ENCODE assay signal across 24 cellular contexts in the genomic region with DNA sequence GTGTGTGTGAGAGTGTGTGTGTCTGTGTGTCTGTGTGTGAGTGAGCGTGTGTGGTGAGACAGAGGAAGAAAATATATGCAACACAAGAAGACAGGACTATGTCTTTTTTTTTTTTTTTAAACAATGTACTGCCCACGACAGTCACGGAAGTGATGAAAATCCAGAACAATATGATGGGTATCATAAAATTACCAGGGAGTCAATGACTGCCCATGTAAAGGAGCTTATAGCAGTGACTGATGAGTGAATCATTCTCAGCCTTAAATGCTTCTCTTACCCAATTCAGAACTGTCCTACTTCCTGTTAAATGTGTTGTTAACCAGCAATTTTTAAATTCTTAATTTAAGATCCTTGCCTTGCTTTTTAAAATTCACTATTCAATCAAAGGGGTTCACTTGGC. TPM values are rescaled to one million over a fixed set of nuclear protein-coding genes. Genes with fewer than 3 reads are reported as not detected.
DNase-seq lines count a peak whose midpoint lies in the region; ATAC-seq, FAIRE-seq and TF ChIP-seq lines count a peak whose summit lies in the region.
"Had no signal": no experiment of that assay in that cellular context is flagged by ENCODE, and none has a peak within 500 bp of the region (broad histone marks: within the 10 kb centered on the region; RNA-seq: fewer than 3 reads in every experiment).

No MANE protein-coding gene starts in this region.

- H3K27ac Mint-ChIP-seq in WTC11, result no peak overlapping the region
- H3K27ac Mint-ChIP-seq: activated naive CD8-positive, alpha-beta T cell treated with anti-CD3 and anti-CD28 coated beads for 36 hours; activated T-cell treated with anti-CD3 and anti-CD28 coated beads, Interleukin-2, amount 50 U/mL, for 72 hours; CD4-positive, alpha-beta memory T cell; IgD-negative memory B cell; nephron progenitor cell had no signal

- TF ChIP-seq POLR2A in H54 (IDR thresholded peaks at IDR 0.05; ENCODE audit: low read depth, low read length), result no peak

- ATAC-seq in HG02588 (IDR thresholded peaks at IDR 0.05; ENCODE audit: unreplicated experiment), result no peak
- no peak for ATAC-seq in WTC11
- ATAC-seq: activated T-cell treated with anti-CD3 and anti-CD28 coated beads, Interleukin-2, amount 50 U/mL, for 72 hours had no signal

- H3K4me3 Mint-ChIP-seq in WTC11, result no peak overlapping the region
- H3K4me3 Mint-ChIP-seq: activated naive CD8-positive, alpha-beta T cell treated with anti-CD3 and anti-CD28 coated beads for 36 hours; activated T-cell treated with anti-CD3 and anti-CD28 coated beads, Interleukin-2, amount 50 U/mL, for 72 hours; brain; CD4-positive, alpha-beta memory T cell; IgD-negative memory B cell; nephron progenitor cell had no signal

- POLR2A ChIA-PET in WTC11 (lab: Charles Lee), result no interaction called here

- peaks cover 12% of the 10 kb centered on the region for H3K4me1 Mint-ChIP-seq in WTC11
- H3K4me1 Mint-ChIP-seq: activated naive CD8-positive, alpha-beta T cell treated with anti-CD3 and anti-CD28 coated beads for 36 hours; brain; CD4-positive, alpha-beta memory T cell; nephron progenitor cell had no signal

- no peaks in the 10 kb centered on the region for H3K27me3 Mint-ChIP-seq in WTC11 (ENCODE audit: low read depth)
- H3K27me3 Mint-ChIP-seq: activated naive CD8-positive, alpha-beta T cell treated with anti-CD3 and anti-CD28 coated beads for 36 hours; brain; CD4-positive, alpha-beta memory T cell; IgD-negative memory B cell had no signal

- H3K9me3 Mint-ChIP-seq in WTC11, result no peaks in the 10 kb centered on the region
- H3K9me3 Mint-ChIP-seq: activated naive CD8-positive, alpha-beta T cell treated with anti-CD3 and anti-CD28 coated beads for 36 hours; brain; IgD-negative memory B cell; nephron progenitor cell had no signal

- CTCF ChIA-PET in WTC11 (lab: Charles Lee), result no interaction called here

- FAIRE-seq in H54 (lab: Jason Lieb, UNC), result no peak
- no peak for FAIRE-seq in urothelium cell line (lab: Jason Lieb, UNC)
- FAIRE-seq: kidney had no signal

- TF ChIP-seq CTCF in fibroblast of pulmonary artery (IDR thresholded peaks at IDR 0.05; ENCODE audit: low read length, missing control alignments), result no peak
- TF ChIP-seq CTCF in WTC11 (IDR thresholded peaks at IDR 0.05), result no peak

- H3K36me3 Mint-ChIP-seq in WTC11, result no peaks in the 10 kb centered on the region
- H3K36me3 Mint-ChIP-seq: activated naive CD8-positive, alpha-beta T cell treated with anti-CD3 and anti-CD28 coated beads for 36 hours; brain; CD4-positive, alpha-beta memory T cell; IgD-negative memory B cell had no signal

- no peak overlapping the region for H3K4me3 ChIP-seq in fibroblast of pulmonary artery (replicated peaks; ENCODE audit: low read depth, low read length)
- H3K4me3 ChIP-seq: esophagus squamous epithelium, hepatocyte, uterus had no signal

- DNase-seq in A172 (ENCODE audit: low spot score) (peak; percentile 85), H54 (ENCODE audit: insufficient read length, low spot score) (peak; percentile 19), RPMI7951 (ENCODE audit: low read depth) (peak; percentile 37), fibroblast of pulmonary artery (ENCODE audit: low read depth) (peak; percentile 1), NCI-H2171 treated with DMSO at 0.1 percent for 48 hours (lab: John Stamatoyannopoulos, UW) (no peak), WTC11 (ENCODE audit: low spot score) (no peak), urothelium cell line (ENCODE audit: low spot score) (no peak)
- DNase-seq: activated naive CD8-positive, alpha-beta T cell treated with anti-CD3 and anti-CD28 coated beads for 36 hours; activated T-cell treated with anti-CD3 and anti-CD28 coated beads, Interleukin-2, amount 50 U/mL, for 72 hours; CD4-positive, alpha-beta memory T cell; DMS79 treated with DMSO at 0.1 percent for 48 hours; esophagus squamous epithelium; kidney; NCI-H1092 treated with DMSO at 0.1 percent for 48 hours; NCI-H69; nephron progenitor cell; RPMI8226; T-helper 1 cell; uterus; WERI-Rb-1 had no signal

TF ChIP-seq in WTC11, 78 proteins besides CTCF, POLR2A, EP300 and RAD21:
- no peak for TF ChIP-seq ATF2 (CRISPR knock-in tag; IDR thresholded peaks at IDR 0.05; ENCODE audit: borderline replicate concordance, low read depth)
- TF ChIP-seq OVOL2 (CRISPR knock-in tag; IDR thresholded peaks at IDR 0.05; ENCODE audit: borderline replicate concordance), result no peak
- no peak for TF ChIP-seq TCF7 (CRISPR knock-in tag; IDR thresholded peaks at IDR 0.05; ENCODE audit: low read depth)
- TF ChIP-seq NFE2L1 (CRISPR knock-in tag; IDR thresholded peaks at IDR 0.05), result no peak

RNA-seq across cellular contexts. Expression of gene RGS7, which starts 46.6 kb away (rescaled TPM):
- total RNA-seq in A172 (2014; rRNA removed; shearing (Covaris generic)), result 12.4 and 16.5 TPM in 2 replicates
- not detected in 2 replicates for total RNA-seq in RPMI7951 (2014; rRNA removed; shearing (Covaris generic))
- 1.1 to 1.5 TPM (median 1.2 TPM) in 3 replicates for total RNA-seq in WTC11 (2021)
- total RNA-seq: activated naive CD8-positive, alpha-beta T cell treated with anti-CD3 and anti-CD28 coated beads for 36 hours; activated T-cell treated with anti-CD3 and anti-CD28 coated beads, Interleukin-2, amount 50 U/mL, for 72 hours; CD4-positive, alpha-beta memory T cell; esophagus squamous epithelium; kidney had no signal

Comparison
In these comparisons a context has a peak if more than half of its experiments do, and no peak if none do; other contexts are left out.
1. DNase-seq: peak in A172 (single experiment), H54 (single experiment), RPMI7951 (single experiment) and fibroblast of pulmonary artery (single experiment); none in NCI-H2171 treated with DMSO at 0.1 percent for 48 hours (single experiment), WTC11 (single experiment) and urothelium cell line (single experiment).